In genomic region chr5:39092581-39093350, GRCh38 we compare ENCODE assay signal across 16 cellular contexts. TPM values are rescaled to one million over a fixed set of nuclear protein-coding genes. Genes with fewer than 3 reads are reported as not detected.
A peak's percentile ranks its signal among the peaks of the same experiment; 100 is the strongest.
DNase-seq lines count a peak whose midpoint lies in the region; ATAC-seq, FAIRE-seq and TF ChIP-seq lines count a peak whose summit lies in the region.
"Had no signal": no experiment of that assay in that cellular context is flagged by ENCODE, and none has a peak within 500 bp of the region (broad histone marks: within the 10 kb centered on the region; RNA-seq: fewer than 3 reads in every experiment).

No MANE protein-coding gene starts in this region.

- H3K27ac ChIP-seq in K562 (ENCODE audit: extremely low read depth, low read depth, low read length) (no peak overlapping the region), mesenchymal stem cell (ENCODE audit: low read length, poor library complexity, severe bottlenecking) (peak overlapping the region; percentile 75)

- H2AFZ ChIP-seq in K562 (ENCODE audit: low read depth, low read length) (peak overlapping the region; percentile 32; the same call in 1 of the 2 replicates), mesenchymal stem cell (ENCODE audit: low read depth, low read length) (no peak overlapping the region)

- peak overlapping the region; percentile 80 for H2BK15ac ChIP-seq in mesenchymal stem cell (ENCODE audit: low read depth, poor library complexity, severe bottlenecking)

- TF ChIP-seq EP300 in K562 (IDR thresholded peaks at IDR 0.05; ENCODE audit: low read length), result no peak

- no peak overlapping the region for H3K14ac ChIP-seq in mesenchymal stem cell (ENCODE audit: low read length in 2 of 2)

- no peaks in the 10 kb centered on the region for H3K79me1 ChIP-seq in mesenchymal stem cell (replicated peaks; ENCODE audit: low read length, poor library complexity, severe bottlenecking)

- H3K9me1 ChIP-seq in K562 (ENCODE audit: control insufficient read depth, insufficient read depth, low read length), result no peaks in the 10 kb centered on the region

- TF ChIP-seq CTCF in K562 (IDR thresholded peaks at IDR 0.05 in 2 of 3, conservative IDR thresholded peaks at IDR 0.05 in 1 of 3; ENCODE audit: insufficient read depth in 2 of 3, low read depth in 1 of 3, low read length in 3 of 3), result no peak

- peak overlapping the region in 1 of 2 experiments; percentile 86 for H3K18ac ChIP-seq in mesenchymal stem cell (ENCODE audit: low read depth in 1 of 2, low read length in 2 of 2)

- H3K4me1 Mint-ChIP-seq in activated CD4-positive, alpha-beta T cell treated with anti-CD3 and anti-CD28 coated beads, Interleukin-2, amount 10 ng/mL, durations not matched to agents 7 days and 5 days, result no peaks in the 10 kb centered on the region

- no peak overlapping the region for H3K4me3 ChIP-seq in MG63
- H3K4me3 ChIP-seq in K562, result no peak overlapping the region
- no peak overlapping the region for H3K4me3 ChIP-seq in mesenchymal stem cell (ENCODE audit: insufficient read depth in 1 of 2, low read depth in 1 of 2, low read length in 2 of 2)

- H3K23ac ChIP-seq in mesenchymal stem cell (ENCODE audit: low read length in 2 of 2), result no peak overlapping the region

- H3K27ac Mint-ChIP-seq in activated CD4-positive, alpha-beta T cell treated with anti-CD3 and anti-CD28 coated beads, Interleukin-2, amount 10 ng/mL, durations not matched to agents 7 days and 5 days, result no peak overlapping the region
- H3K27ac Mint-ChIP-seq: activated T-cell treated with anti-CD3 and anti-CD28 coated beads, Interleukin-2, amount 50 U/mL, for 72 hours had no signal

- peak overlapping the region; percentile 2 for H2AK5ac ChIP-seq in mesenchymal stem cell (ENCODE audit: low read length, severe bottlenecking)

- TF ChIP-seq RAD21 in K562 (CRISPR knock-in tag; conservative IDR thresholded peaks at IDR 0.05 in 1 of 2, IDR thresholded peaks at IDR 0.05 in 1 of 2), result no peak

- H2BK120ac ChIP-seq in mesenchymal stem cell (ENCODE audit: low read depth, low read length), result peak overlapping the region; percentile 27

- H3K9me3 Mint-ChIP-seq in activated CD4-positive, alpha-beta T cell treated with anti-CD3 and anti-CD28 coated beads, Interleukin-2, amount 10 ng/mL, durations not matched to agents 7 days and 5 days, result peaks cover 4% of the 10 kb centered on the region
- H3K9me3 Mint-ChIP-seq: activated T-cell treated with anti-CD3 and anti-CD28 coated beads, Interleukin-2, amount 50 U/mL, for 72 hours had no signal

- 45% methylated on average over 4 of the region's 4 CpGs for WGBS in K562 (ENCODE audit: insufficient coverage, low coverage, missing lambda C conversion rate)
- 25% methylated on average over 3 of the region's 4 CpGs for WGBS in mesenchymal stem cell

- peaks cover 0 to 2% of the 10 kb centered on the region in 2 experiments; a peak in 2 of 5 replicates for H3K4me1 ChIP-seq in K562 (replicated peaks in 1 of 2; ENCODE audit: control insufficient read depth in 2 of 2, insufficient read depth in 2 of 2, low read length in 2 of 2)
- no peaks in the 10 kb centered on the region for H3K4me1 ChIP-seq in mesenchymal stem cell (ENCODE audit: control insufficient read depth, insufficient read depth, low read depth, low read length)
- H3K4me1 ChIP-seq: BE2C had no signal

- POLR2A ChIA-PET in K562 (lab: Yijun Ruan, JAX), result interaction anchor here (0.7 to 2.1 kb wide), 2 partner anchors 8 to 697 kb away, joined by 3 to 5 read pairs; no protein-coding TSS in a partner anchor
- POLR2A ChIA-PET in activated CD4-positive, alpha-beta T cell treated with anti-CD3 and anti-CD28 coated beads, Interleukin-2, amount 10 ng/mL, durations not matched to agents 7 days and 5 days (lab: Charles Lee), result no interaction called here

- no peak for FAIRE-seq in K562 (lab: Jason Lieb, UNC)
- FAIRE-seq: GM12892, GM19239 had no signal

- H3K79me2 ChIP-seq in K562 (ENCODE audit: control insufficient read depth, insufficient read depth, low read length), result no peaks in the 10 kb centered on the region

- no peak overlapping the region for H3K4me2 ChIP-seq in K562 (ENCODE audit: insufficient read depth, low read length)
- H3K4me2 ChIP-seq in mesenchymal stem cell (ENCODE audit: low read length, poor library complexity, severe bottlenecking), result no peak overlapping the region

- H3K9ac ChIP-seq in K562 (ENCODE audit: insufficient read depth in 1 of 2, low read depth in 2 of 2, low read length in 2 of 2) (no peak overlapping the region), mesenchymal stem cell (ENCODE audit: low read length) (no peak overlapping the region)

- intact Hi-C loops in K562 (cut with micrococcal nuclease), result no loop called here

- H4K8ac ChIP-seq in mesenchymal stem cell (ENCODE audit: low read length), result peak overlapping the region; percentile 41

- peak overlapping the region in 1 of 2 experiments; percentile 66 for H2BK12ac ChIP-seq in mesenchymal stem cell (ENCODE audit: low read length in 2 of 2)

- no peaks in the 10 kb centered on the region for H4K20me1 ChIP-seq in K562 (replicated peaks; ENCODE audit: control insufficient read depth, insufficient read depth, low read length)

- BruUV-seq in K562 (replicated peaks; lab: Mats Ljungman, UMichigan), result no TSS peak

- H3K36me3 ChIP-seq in MG63 (no peaks in the 10 kb centered on the region), K562 (ENCODE audit: control insufficient read depth, insufficient read depth, low read length) (no peaks in the 10 kb centered on the region), mesenchymal stem cell (ENCODE audit: control insufficient read depth in 1 of 2, insufficient read depth in 2 of 2, low read depth in 1 of 2, low read length in 2 of 2) (no peaks in the 10 kb centered on the region)
- H3K36me3 ChIP-seq: BE2C had no signal

- H4K91ac ChIP-seq in mesenchymal stem cell (ENCODE audit: low read length), result no peak overlapping the region

- H3K4ac ChIP-seq in mesenchymal stem cell (ENCODE audit: low read depth in 1 of 2, low read length in 2 of 2), result peak overlapping the region; percentile 17 to 35

- H3K27me3 ChIP-seq in MG63 (no peaks in the 10 kb centered on the region), K562 (ENCODE audit: control insufficient read depth in 2 of 2, insufficient read depth in 2 of 2, low read length in 2 of 2) (no peaks in the 10 kb centered on the region), mesenchymal stem cell (ENCODE audit: control insufficient read depth in 1 of 2, insufficient read depth in 1 of 2, low read length in 2 of 2) (no peaks in the 10 kb centered on the region)

- H3K4me3 Mint-ChIP-seq in activated CD4-positive, alpha-beta T cell treated with anti-CD3 and anti-CD28 coated beads, Interleukin-2, amount 10 ng/mL, durations not matched to agents 7 days and 5 days, result no peak overlapping the region
- H3K4me3 Mint-ChIP-seq: activated T-cell treated with anti-CD3 and anti-CD28 coated beads, Interleukin-2, amount 50 U/mL, for 72 hours had no signal

- DNase-seq in EH (ENCODE audit: low read depth) (peak; percentile 22), MG63 (peak; percentile 36), K562 (ENCODE audit: extremely low read depth in 1 of 4, low spot score in 3 of 4) (no peak), mesenchymal stem cell (peak; percentile 67), NCI-H524 (lab: John Stamatoyannopoulos, UW) (no peak), amygdala (lab: John Stamatoyannopoulos, UW) (no peak)
- DNase-seq in activated CD4-positive, alpha-beta T cell treated with anti-CD3 and anti-CD28 coated beads, Interleukin-2, amount 10 ng/mL, durations not matched to agents 7 days and 5 days, result no peak
- DNase-seq: activated CD4-positive, alpha-beta T cell treated with anti-CD3 and anti-CD28 coated beads, Interleukin-2, amount 50 U/mL, for 4 hours; activated T-cell treated with anti-CD3 and anti-CD28 coated beads, Interleukin-2, amount 50 U/mL, for 72 hours; BE2C; DND-41; foreskin melanocyte; stimulated activated CD4-positive, alpha-beta T cell treated with anti-CD3 and anti-CD28 coated beads, Interleukin-4, amount 100 ng/mL, for 1 hour had no signal

- H3K9me3 ChIP-seq in MG63, result peaks cover 16% of the 10 kb centered on the region
- no peaks in the 10 kb centered on the region; the same call in 1 of the 2 replicates for H3K9me3 ChIP-seq in K562 (replicated peaks; ENCODE audit: control insufficient read depth, insufficient read depth, low read depth, low read length)
- peaks cover 8% of the 10 kb centered on the region for H3K9me3 ChIP-seq in mesenchymal stem cell (ENCODE audit: control insufficient read depth, low read length)
- H3K9me3 ChIP-seq: BE2C had no signal

- in situ Hi-C loops in K562 (cut with MboI), result no loop called here

- no peak overlapping the region for H2BK5ac ChIP-seq in mesenchymal stem cell (ENCODE audit: low read depth, low read length, poor library complexity, severe bottlenecking)

- CTCF ChIA-PET in K562 (lab: Yijun Ruan, JAX; ENCODE audit: low intra/inter-chr PET ratio), result interaction anchor here (0.7 kb wide), 1 partner anchor 11 kb away, joined by 3 read pairs; no protein-coding TSS in a partner anchor
- CTCF ChIA-PET in activated CD4-positive, alpha-beta T cell treated with anti-CD3 and anti-CD28 coated beads, Interleukin-2, amount 10 ng/mL, durations not matched to agents 7 days and 5 days (lab: Charles Lee), result no interaction called here

- peaks cover 28% of the 10 kb centered on the region for H3K27me3 Mint-ChIP-seq in activated CD4-positive, alpha-beta T cell treated with anti-CD3 and anti-CD28 coated beads, Interleukin-2, amount 10 ng/mL, durations not matched to agents 7 days and 5 days

- no peak for TF ChIP-seq POLR2A in K562 (conservative IDR thresholded peaks at IDR 0.05)

- H3K36me3 Mint-ChIP-seq in activated CD4-positive, alpha-beta T cell treated with anti-CD3 and anti-CD28 coated beads, Interleukin-2, amount 10 ng/mL, durations not matched to agents 7 days and 5 days (ENCODE audit: low read depth), result peaks cover 5% of the 10 kb centered on the region

- ATAC-seq in K562, result peak; percentile 76
- ATAC-seq in GM18861 (IDR thresholded peaks at IDR 0.05; ENCODE audit: unreplicated experiment), result no peak

RNA-seq across cellular contexts. Expression of gene RICTOR, which starts 18.6 kb away (rescaled TPM):
- 13.1 and 15.6 TPM in 2 replicates for total RNA-seq in MG63 (2014; rRNA removed; shearing (Covaris generic); ENCODE audit: low replicate concordance)
- 131 and 332 TPM in 2 replicates for total RNA-seq in K562 (2011; cell fraction: chromatin; rRNA removed; ENCODE audit: low replicate concordance)
- 38.0 and 56.7 TPM in 2 replicates for total RNA-seq in K562 (2011; cell fraction: nucleolus; rRNA removed)
- 86.9 and 126 TPM in 2 replicates for total RNA-seq in K562 (2011; cell fraction: nucleoplasm; rRNA removed)
- 18.1 and 22.6 TPM in 2 replicates for total RNA-seq in K562 (2014; rRNA removed)
- 37.6 and 47.4 TPM in 2 replicates for total RNA-seq in K562 (2014; rRNA removed; fragmentation: Illumina TruSeq; extraction: Trizol)
- total RNA-seq in K562 (2015; rRNA removed; fragmentation: Illumina TruSeq; extraction: Trizol), result 32.3 and 35.2 TPM in 2 replicates
- 41.0 and 43.2 TPM in 2 replicates for total RNA-seq in K562 (2021)
- 31.7 and 46.6 TPM in 2 replicates for polyA plus RNA-seq in K562 (2011; rRNA removed)
- polyA plus RNA-seq in K562 (2011; cell fraction: cytosol; rRNA removed), result 9.1 and 16.2 TPM in 2 replicates
- polyA plus RNA-seq in K562 (2011; cell fraction: nucleus; rRNA removed), result 58.1 and 62.5 TPM in 2 replicates
- polyA plus RNA-seq in K562 (2012), result 11.7 and 13.1 TPM in 2 replicates
- polyA plus RNA-seq in K562 (2014; fragmentation: Illumina TruSeq; extraction: Trizol), result 18.8 and 19.7 TPM in 2 replicates
- polyA plus RNA-seq in K562 (2014; fragmentation: Nextera tagmentation; extraction: Ambion mirVana), result 10 to 100 TPM; 13.9 to 15.9 TPM
- 14.2 and 17.0 TPM in 2 replicates for polyA plus RNA-seq in K562 (2014; rRNA removed)
- polyA minus RNA-seq in K562 (2011; rRNA and poly(A)+ RNA removed), result 205 and 242 TPM in 2 replicates
- 41.3 and 55.6 TPM in 2 replicates for polyA minus RNA-seq in K562 (2011; cell fraction: cytosol; rRNA and poly(A)+ RNA removed)
- polyA minus RNA-seq in K562 (2011; cell fraction: nucleus; rRNA and poly(A)+ RNA removed), result 123 and 176 TPM in 2 replicates
- polyA plus RNA-seq in mesenchymal stem cell (2013, experiment 1 of 2), result 9.7 TPM
- polyA plus RNA-seq in mesenchymal stem cell (2013, experiment 2 of 2), result 9.5 TPM
- total RNA-seq in activated CD4-positive, alpha-beta T cell treated with anti-CD3 and anti-CD28 coated beads, Interleukin-2, amount 10 ng/mL, durations not matched to agents 7 days and 5 days, result 10 to 100 TPM; 48.1 to 48.5 TPM

Comparison
In these comparisons a context has a peak if more than half of its experiments do, and no peak if none do; other contexts are left out.
1. DNase-seq: peak in EH (single experiment), MG63 (single experiment) and mesenchymal stem cell (single experiment); none in K562 (0 of 4), activated CD4-positive, alpha-beta T cell treated with anti-CD3 and anti-CD28 coated beads, Interleukin-2, amount 10 ng/mL, durations not matched to agents 7 days and 5 days (single experiment), NCI-H524 (0 of 2) and amygdala (0 of 56).